Comparison of ENCODE assay signal across 8 cellular contexts in the genomic region with DNA sequence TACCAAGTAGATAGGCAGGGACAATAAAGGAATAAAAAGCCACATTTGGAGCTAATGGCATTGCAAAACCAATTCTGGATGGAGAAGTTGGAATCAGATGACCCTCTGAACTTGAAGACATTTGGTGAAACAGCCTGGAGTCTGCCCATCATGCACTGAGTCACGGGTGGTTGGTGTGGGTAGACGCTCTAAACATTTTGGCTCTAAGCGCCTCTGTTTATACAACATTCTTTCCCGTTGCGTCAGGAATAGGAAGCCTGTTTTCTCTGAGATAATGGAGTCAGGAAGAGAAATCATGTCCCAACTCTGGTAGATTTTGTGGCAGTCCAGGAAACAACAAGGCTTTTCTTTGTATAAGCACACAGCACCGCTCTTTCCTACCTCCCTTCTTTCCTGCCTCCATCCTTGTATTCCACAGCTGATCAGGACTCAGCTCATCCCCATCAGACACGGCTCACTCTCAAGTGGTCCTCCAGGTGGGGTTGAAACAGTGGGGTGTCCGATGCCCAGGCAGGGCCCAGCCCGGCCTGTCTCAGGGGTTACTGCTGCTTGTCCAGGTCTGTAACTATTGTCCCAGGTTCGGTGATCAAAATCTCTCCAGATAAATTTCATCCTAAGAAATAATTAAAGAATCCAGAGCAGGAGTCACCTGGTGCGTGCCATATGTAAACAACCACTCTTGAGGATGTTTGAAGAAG. TPM values are rescaled to one million over a fixed set of nuclear protein-coding genes. Genes with fewer than 3 reads are reported as not detected.
DNase-seq lines count a peak whose midpoint lies in the region; ATAC-seq and TF ChIP-seq lines count a peak whose summit lies in the region.

No MANE protein-coding gene starts in this region.

- in situ Hi-C loops in SK-MEL-5 (cut with HindIII; ENCODE audit: low pct_unique_long_range_greater_than_20kb, low sequenced_read_pairs): no loop called here

- H3K27me3 ChIP-seq in neutrophil: no peaks in the 10 kb centered on the region

- peak overlapping the region; percentile 57 for H3K27ac ChIP-seq in neutrophil

- H3K36me3 ChIP-seq in neutrophil: no peaks in the 10 kb centered on the region

- TF ChIP-seq CTCF in AG10803 (conservative IDR thresholded peaks at IDR 0.05; ENCODE audit: low read length) (no peak), neutrophil (IDR thresholded peaks at IDR 0.05) (no peak)

- peaks cover 19 to 41% of the 10 kb centered on the region in 2 experiments for H3K4me1 ChIP-seq in neutrophil (ENCODE audit: control insufficient read depth in 1 of 2, insufficient read depth in 1 of 2, low read depth in 1 of 2, low read length in 1 of 2)

- no peak for ATAC-seq in GM19023 (IDR thresholded peaks at IDR 0.05; ENCODE audit: unreplicated experiment)

- no peak overlapping the region for H3K4me3 ChIP-seq in AG10803 (ENCODE audit: low read length)
- H3K4me3 ChIP-seq in neutrophil (ENCODE audit: low read depth in 1 of 2, low read length in 1 of 2): no peak overlapping the region

- H3K9me3 ChIP-seq in neutrophil: no peaks in the 10 kb centered on the region

- DNase-seq in AG10803 (ENCODE audit: low read depth): peak; percentile 96
- peak; percentile 60 for DNase-seq in SK-MEL-5 (ENCODE audit: low read depth, low spot score)
- peak; percentile 93 for DNase-seq in fibroblast of gingiva (ENCODE audit: low read depth)
- DNase-seq in NCI-H1694 treated with DMSO at 0.1 percent for 48 hours (lab: John Stamatoyannopoulos, UW): no peak
- no peak for DNase-seq in HT-29 (ENCODE audit: low spot score)
- DNase-seq in putamen (ENCODE audit: low spot score): no peak

RNA-seq across cellular contexts. Expression of a gene that starts 12.1 kb away (rescaled TPM):
- 0.08 and 0.18 TPM in 2 replicates for total RNA-seq in SK-MEL-5 (2014; rRNA removed; shearing (Covaris generic))
- polyA plus RNA-seq in SK-MEL-5 (2015; cell fraction: cytosol; rRNA removed): 0.06 and 0.24 TPM in 2 replicates
- not detected in 2 replicates for polyA plus RNA-seq in SK-MEL-5 (2015; cell fraction: nucleus; rRNA removed)
- total RNA-seq in HT-29 (2014; rRNA removed; shearing (Covaris generic)): 0.15 TPM in 1 of 2 replicates, not detected in the other

RNA-seq across cellular contexts. Expression of a gene that starts 28.5 kb away (rescaled TPM):
- 2.1 and 4.9 TPM in 2 replicates for total RNA-seq in SK-MEL-5 (2014; rRNA removed; shearing (Covaris generic))
- polyA plus RNA-seq in SK-MEL-5 (2015; cell fraction: cytosol; rRNA removed): 3.5 and 6.4 TPM in 2 replicates
- 3.3 and 7.4 TPM in 2 replicates for polyA plus RNA-seq in SK-MEL-5 (2015; cell fraction: nucleus; rRNA removed)
- total RNA-seq in HT-29 (2014; rRNA removed; shearing (Covaris generic)): 1.1 and 3.4 TPM in 2 replicates

Comparison
In these comparisons a context has a peak if more than half of its experiments do, and no peak if none do; other contexts are left out.
1. DNase-seq: peak in AG10803 (single experiment), SK-MEL-5 (single experiment) and fibroblast of gingiva (single experiment); none in NCI-H1694 treated with DMSO at 0.1 percent for 48 hours (single experiment), HT-29 (single experiment) and putamen (single experiment).